ENCODE assay signal across 16 cellular contexts in the genomic region with DNA sequence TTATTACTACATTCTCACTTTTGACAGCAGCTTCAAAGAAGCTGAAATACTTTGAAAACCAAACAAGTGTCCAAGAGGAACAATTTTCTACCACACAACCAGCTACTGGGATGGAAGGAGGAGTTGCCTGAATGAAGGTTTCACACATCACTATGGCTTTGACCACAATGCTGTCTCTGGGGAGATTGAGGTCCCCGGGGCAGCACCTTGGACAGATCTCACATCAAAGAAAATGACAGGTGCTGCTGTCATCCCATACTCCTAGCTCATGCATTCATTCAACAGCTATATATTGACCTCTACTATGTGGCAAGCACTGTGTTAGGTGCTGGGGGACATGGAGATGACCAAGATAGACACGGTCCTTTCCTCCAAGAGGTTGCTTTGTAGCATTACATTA.
A peak's percentile ranks its signal among the peaks of the same experiment; 100 is the strongest.
DNase-seq lines count a peak whose midpoint lies in the region; ATAC-seq and TF ChIP-seq lines count a peak whose summit lies in the region.
"Had no signal": no experiment of that assay in that cellular context is flagged by ENCODE, and none has a peak within 500 bp of the region (broad histone marks: within the 10 kb centered on the region; RNA-seq: fewer than 3 reads in every experiment).

No MANE protein-coding gene starts in this region.

- 91 to 96% methylated on average over 2 of the region's 2 CpGs for WGBS in testis, 2 donors

- H3K9me3 ChIP-seq in testis = no peaks in the 10 kb centered on the region
- H3K9me3 ChIP-seq: thoracic aorta had no signal

- intact Hi-C loops in testis (cut with DNase I; ENCODE audit: low total_unique reads) = no loop called here

- in situ Hi-C loops in brain microvascular endothelial cell (cut with HindIII; ENCODE audit: low pct_ligation_motif_present, low sequenced_read_pairs) = no loop called here

- ATAC-seq in GM18861 (IDR thresholded peaks at IDR 0.05; ENCODE audit: unreplicated experiment) (peak; percentile 72), GM21447 (IDR thresholded peaks at IDR 0.05; ENCODE audit: unreplicated experiment) (peak; percentile 74), HG03159 (IDR thresholded peaks at IDR 0.05; ENCODE audit: unreplicated experiment) (peak; percentile 66)

- no peak for TF ChIP-seq POLR2A in testis (IDR thresholded peaks at IDR 0.05)

- H3K27me3 ChIP-seq in brain microvascular endothelial cell (replicated peaks) = no peaks in the 10 kb centered on the region
- H3K27me3 ChIP-seq in testis = no peaks in the 10 kb centered on the region

- TF ChIP-seq CTCF in brain microvascular endothelial cell (IDR thresholded peaks at IDR 0.05; ENCODE audit: low read depth, low read length, missing control alignments) (no peak), testis (IDR thresholded peaks at IDR 0.05) (no peak)

- no peaks in the 10 kb centered on the region for H3K36me3 ChIP-seq in brain microvascular endothelial cell (replicated peaks)
- H3K36me3 ChIP-seq in testis (ENCODE audit: low read depth, missing control alignments) = no peaks in the 10 kb centered on the region
- H3K36me3 ChIP-seq: thoracic aorta had no signal

- peak; percentile 4 for DNase-seq in brain microvascular endothelial cell
- DNase-seq in NCI-H1417 (lab: John Stamatoyannopoulos, UW) = no peak
- DNase-seq in NCI-H128 (lab: John Stamatoyannopoulos, UW; ENCODE audit: unreplicated experiment) = no peak
- DNase-seq in testis = no peak
- no peak for DNase-seq in NCI-H345 (lab: John Stamatoyannopoulos, UW)
- DNase-seq: CD4-positive, alpha-beta memory T cell; effector CD8-positive, alpha-beta T cell; foreskin melanocyte; GF-D8; Kasumi-1; kidney glomerular epithelial cell; naive B cell had no signal

- no peaks in the 10 kb centered on the region for H3K4me1 ChIP-seq in testis

- H3K27ac ChIP-seq in brain microvascular endothelial cell = no peak overlapping the region
- H3K27ac ChIP-seq in testis = no peak overlapping the region
- H3K27ac ChIP-seq: thoracic aorta had no signal

- H3K4me3 ChIP-seq in brain microvascular endothelial cell (ENCODE audit: low read depth, low read length) (no peak overlapping the region), testis (no peak overlapping the region)
- H3K4me3 ChIP-seq: thoracic aorta had no signal
